8 cellular contexts compared by ENCODE assay signal in genomic region chr9:91117959-91118651, GRCh38.
DNase-seq lines count a peak whose midpoint lies in the region; FAIRE-seq and TF ChIP-seq lines count a peak whose summit lies in the region.

No MANE protein-coding gene starts in this region.

- in situ Hi-C loops in GM13977 (cut with MboI; ENCODE audit: low pct_unique_long_range_greater_than_20kb, low sequenced_read_pairs, unreplicated experiment): no loop called here

- peaks cover 20 to 26% (median 24%) of the 10 kb centered on the region in 3 donors for H3K4me1 ChIP-seq in skeletal muscle tissue (ENCODE audit: control insufficient read depth in 3 of 3, insufficient read depth in 3 of 3, low read length in 3 of 3)

- H3K27me3 ChIP-seq in layer of hippocampus (ENCODE audit: control insufficient read depth, insufficient read depth, low read length) (no peaks in the 10 kb centered on the region), skeletal muscle tissue (ENCODE audit: control insufficient read depth in 3 of 3, insufficient read depth in 3 of 3, low read length in 3 of 3) (no peaks in the 10 kb centered on the region)

- H3K9ac ChIP-seq in skeletal muscle tissue (ENCODE audit: low read depth in 1 of 3, low read length in 3 of 3): peak overlapping the region; percentile 69 to 83 (median 79)

- H3K36me3 ChIP-seq in skeletal muscle tissue (ENCODE audit: control insufficient read depth in 3 of 3, insufficient read depth in 3 of 3, low read length in 3 of 3): no peaks in the 10 kb centered on the region

- H3K4me3 ChIP-seq in choroid plexus epithelial cell (ENCODE audit: low read depth, low read length): peak overlapping the region; percentile 38
- peak overlapping the region; percentile 52 to 72 (median 65) for H3K4me3 ChIP-seq in skeletal muscle tissue (ENCODE audit: low read length in 3 of 3)

- H3K27ac ChIP-seq in layer of hippocampus (ENCODE audit: low read depth, low read length) (peak overlapping the region; percentile 60), skeletal muscle tissue (ENCODE audit: low read depth, low read length) (peak overlapping the region; percentile 81)

- no peaks in the 10 kb centered on the region for H3K9me3 ChIP-seq in skeletal muscle tissue (ENCODE audit: control insufficient read depth in 3 of 3, low read length in 3 of 3)

- no peak for TF ChIP-seq CTCF in choroid plexus epithelial cell (conservative IDR thresholded peaks at IDR 0.05; ENCODE audit: low read depth, low read length)
- no peak for TF ChIP-seq CTCF in GM13977 (IDR thresholded peaks at IDR 0.05; ENCODE audit: extremely low read depth, insufficient read depth, missing control alignments)

- no peak for FAIRE-seq in GM19239 (lab: Jason Lieb, UNC)

- peak; percentile 95 for DNase-seq in NCI-H128 (lab: John Stamatoyannopoulos, UW; ENCODE audit: unreplicated experiment)
- peak; percentile 88 for DNase-seq in choroid plexus epithelial cell (ENCODE audit: low read depth)
- DNase-seq in HuH-7 (ENCODE audit: low spot score): no peak
- DNase-seq in OCI-M2 (lab: John Stamatoyannopoulos, UW; ENCODE audit: unreplicated experiment): no peak
- DNase-seq in GM19239 (ENCODE audit: insufficient read length, low spot score): no peak
- no peak for DNase-seq in GM13977 (ENCODE audit: low spot score)

Comparison
In these comparisons a context has a peak if more than half of its experiments do, and no peak if none do; other contexts are left out.
1. DNase-seq: peak in NCI-H128 (single experiment) and choroid plexus epithelial cell (single experiment); none in HuH-7 (single experiment), OCI-M2 (single experiment), GM19239 (single experiment) and GM13977 (single experiment).